8 cellular contexts compared by ENCODE assay signal in the genomic region with DNA sequence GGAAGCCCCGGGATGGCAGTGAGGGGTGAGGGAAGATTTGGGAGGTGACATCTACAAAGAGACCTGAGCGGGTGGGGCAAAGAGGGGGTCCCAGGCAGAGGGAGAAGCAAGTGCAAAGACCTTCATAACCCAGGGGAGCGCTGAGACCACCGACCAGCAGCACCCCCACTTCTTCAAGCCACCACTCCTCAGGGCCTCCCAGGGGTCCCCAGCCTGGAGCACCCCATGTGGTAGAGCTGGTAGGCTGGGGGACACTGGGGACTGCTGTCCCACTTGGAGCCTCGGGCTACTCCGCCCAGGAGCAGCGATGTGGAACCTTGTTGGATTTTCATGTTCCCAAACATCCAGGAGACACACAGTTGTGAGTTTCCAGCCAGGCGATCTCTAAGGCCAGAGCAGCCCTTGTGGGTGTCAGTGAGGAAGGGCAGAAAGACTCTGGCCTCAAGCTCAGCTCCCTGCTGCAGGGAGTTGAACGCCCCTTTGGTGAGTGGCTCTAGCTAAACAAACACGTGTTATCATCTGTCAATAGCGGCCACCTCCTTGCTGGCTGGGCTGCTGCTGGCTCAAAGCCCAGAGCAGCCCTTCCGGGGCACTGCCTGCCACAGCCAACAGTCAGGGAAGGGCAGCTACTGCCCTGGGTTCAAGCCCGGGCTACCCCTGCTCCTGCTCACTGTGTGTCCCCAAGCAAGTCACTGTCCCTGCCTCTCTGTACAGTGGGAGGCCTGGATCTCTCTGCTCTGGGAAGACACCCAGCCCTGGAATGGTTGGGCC. TPM values are rescaled to one million over a fixed set of nuclear protein-coding genes. Genes with fewer than 3 reads are reported as not detected.
A peak's percentile ranks its signal among the peaks of the same experiment; 100 is the strongest.
DNase-seq lines count a peak whose midpoint lies in the region; ATAC-seq and TF ChIP-seq lines count a peak whose summit lies in the region.

No MANE protein-coding gene starts in this region.

- WGBS in esophagus squamous epithelium, 2 donors, result 17 to 59% methylated on average over 1 to 8 of the region's 13 CpGs

- H3K36me3 ChIP-seq in H7 (replicated peaks; ENCODE audit: control insufficient read depth, insufficient read depth, low read length) (no peaks in the 10 kb centered on the region), esophagus squamous epithelium (no peaks in the 10 kb centered on the region)

- intact Hi-C loops in esophagus squamous epithelium (cut with DNase I), result no loop called here

- H3K4me1 ChIP-seq in esophagus squamous epithelium, result peaks cover 0 to 47% (median 30%) of the 10 kb centered on the region in 3 donors

- ATAC-seq in HG03378 (IDR thresholded peaks at IDR 0.05; ENCODE audit: unreplicated experiment) (no peak), HG02840 (IDR thresholded peaks at IDR 0.05; ENCODE audit: low FRiP score, unreplicated experiment) (no peak)

- peak overlapping the region; percentile 18 to 83 (median 44) for H3K27ac ChIP-seq in esophagus squamous epithelium

- no peaks in the 10 kb centered on the region for H3K9me3 ChIP-seq in esophagus squamous epithelium

- DNase-seq in H7, result peak; percentile 47
- DNase-seq in NCI-H526 treated with DMSO at 0.1 percent for 48 hours (lab: John Stamatoyannopoulos, UW), result peak; percentile 30
- no peak for DNase-seq in esophagus squamous epithelium (lab: John Stamatoyannopoulos, UW)
- DNase-seq in renal cortical epithelial cell (ENCODE audit: low read depth), result peak; percentile 79
- DNase-seq in stimulated activated CD4-positive, alpha-beta T cell treated with anti-CD3 and anti-CD28 coated beads, Interleukin-15, amount 100 ng/mL, for 24 hours, result no peak
- DNase-seq in GM10266 (ENCODE audit: extremely low spot score), result no peak

- H3K4me3 ChIP-seq in H7 (ENCODE audit: insufficient read depth, low read depth, low read length) (no peak overlapping the region), esophagus squamous epithelium (no peak overlapping the region)

- TF ChIP-seq POLR2A in esophagus squamous epithelium (IDR thresholded peaks at IDR 0.05), result no peak

- TF ChIP-seq CTCF in esophagus squamous epithelium (IDR thresholded peaks at IDR 0.05), result no peak
- no peak for TF ChIP-seq CTCF in GM10266 (IDR thresholded peaks at IDR 0.05; ENCODE audit: control insufficient read depth, insufficient read depth, low read depth, missing control alignments)

- H3K27me3 ChIP-seq in H7 (ENCODE audit: control insufficient read depth, insufficient read depth, low read length) (no peaks in the 10 kb centered on the region), esophagus squamous epithelium (no peaks in the 10 kb centered on the region)

RNA-seq across cellular contexts. Expression of gene CHKA, which starts 25.7 kb away (rescaled TPM):
- total RNA-seq in H7 (2014; rRNA removed; shearing (Covaris generic)), result 28.4 and 36.1 TPM in 2 replicates
- total RNA-seq in esophagus squamous epithelium, result 10 to 100 TPM in 1 of 4 donors, 1 to 10 TPM in 3; 1.1 to 13.0 (median 4.2) TPM
- 6.6 and 23.6 TPM in 2 replicates for total RNA-seq in renal cortical epithelial cell

Comparison
In these comparisons a context has a peak if more than half of its experiments do, and no peak if none do; other contexts are left out.
1. DNase-seq: peak in H7 (single experiment), NCI-H526 treated with DMSO at 0.1 percent for 48 hours (single experiment) and renal cortical epithelial cell (single experiment); none in esophagus squamous epithelium (single experiment), stimulated activated CD4-positive, alpha-beta T cell treated with anti-CD3 and anti-CD28 coated beads, Interleukin-15, amount 100 ng/mL, for 24 hours (single experiment) and GM10266 (single experiment).